In the genomic region with DNA sequence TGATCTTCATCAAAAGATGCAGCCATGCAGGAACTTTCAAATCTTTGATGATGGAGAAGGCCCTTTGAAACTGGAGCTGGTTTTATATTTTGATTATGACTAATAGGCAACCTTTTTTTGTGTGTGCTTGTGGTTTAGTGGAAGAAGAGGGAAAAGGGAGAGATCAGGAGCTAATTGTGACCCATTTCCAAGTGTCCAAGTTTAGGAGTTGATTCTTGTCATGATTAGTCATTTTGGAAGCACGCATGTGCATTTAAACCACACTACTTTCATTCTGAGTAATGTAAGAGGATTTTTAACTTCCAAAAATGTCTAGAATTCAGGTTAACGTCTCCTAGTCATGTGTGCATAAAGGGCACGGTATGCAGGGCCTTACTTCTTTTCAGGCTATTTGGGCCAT, we compare ENCODE assay signal across 8 cellular contexts. TPM values are rescaled to one million over a fixed set of nuclear protein-coding genes. Genes with fewer than 3 reads are reported as not detected.
DNase-seq lines count a peak whose midpoint lies in the region; ATAC-seq and TF ChIP-seq lines count a peak whose summit lies in the region.

No MANE protein-coding gene starts in this region.

- DNase-seq in CD8-positive, alpha-beta T cell = no peak
- peak; percentile 87 for DNase-seq in NCI-H226
- peak; percentile 88 for DNase-seq in dedifferentiated amniotic fluid mesenchymal stem cell (ENCODE audit: extremely low spot score)
- DNase-seq in osteoblast (ENCODE audit: insufficient read length, low spot score, missing footprints) = peak; percentile 95
- no peak for DNase-seq in posterior cingulate gyrus
- DNase-seq in stimulated activated naive CD4-positive, alpha-beta T cell (lab: John Stamatoyannopoulos, UW) = no peak

- no peaks in the 10 kb centered on the region for H3K27me3 ChIP-seq in CD8-positive, alpha-beta T cell (ENCODE audit: insufficient read depth, low read length)
- no peaks in the 10 kb centered on the region for H3K27me3 ChIP-seq in osteoblast (ENCODE audit: insufficient read depth, low read length)

- peaks cover 68% of the 10 kb centered on the region for H3K4me1 Mint-ChIP-seq in CD8-positive, alpha-beta T cell (ENCODE audit: low read depth)

- no peak overlapping the region for H3K27ac ChIP-seq in CD8-positive, alpha-beta T cell (ENCODE audit: low read depth, low read length)
- H3K27ac ChIP-seq in osteoblast (ENCODE audit: low read depth, low read length) = peak overlapping the region; percentile 87

- peaks cover 37% of the 10 kb centered on the region for H4K20me1 ChIP-seq in osteoblast (ENCODE audit: insufficient read depth, low read length)

- H3K4me2 ChIP-seq in osteoblast (ENCODE audit: insufficient read depth, low read length) = peak overlapping the region; percentile 89

- peaks cover 44% of the 10 kb centered on the region for H3K4me1 ChIP-seq in CD8-positive, alpha-beta T cell (ENCODE audit: insufficient read depth, low read length)
- peaks cover 42% of the 10 kb centered on the region for H3K4me1 ChIP-seq in osteoblast (ENCODE audit: insufficient read depth, low read length)

- H3K36me3 ChIP-seq in CD8-positive, alpha-beta T cell (ENCODE audit: insufficient read depth, low read length) = no peaks in the 10 kb centered on the region
- peaks cover 15% of the 10 kb centered on the region for H3K36me3 ChIP-seq in osteoblast (ENCODE audit: insufficient read depth, low read length)

- peak overlapping the region; percentile 47 for H3K27ac Mint-ChIP-seq in CD8-positive, alpha-beta T cell

- peaks cover 27% of the 10 kb centered on the region for H3K36me3 Mint-ChIP-seq in CD8-positive, alpha-beta T cell

- no peaks in the 10 kb centered on the region for H3K27me3 Mint-ChIP-seq in CD8-positive, alpha-beta T cell (ENCODE audit: low read depth)

- H2AFZ ChIP-seq in osteoblast (ENCODE audit: low read length) = no peak overlapping the region

- H3K4me3 ChIP-seq in CD8-positive, alpha-beta T cell (ENCODE audit: low read depth, low read length) = no peak overlapping the region
- H3K4me3 ChIP-seq in osteoblast (ENCODE audit: insufficient read depth, low read length) = peak overlapping the region; percentile 38

- TF ChIP-seq CTCF in CD8-positive, alpha-beta T cell (IDR thresholded peaks at IDR 0.05) = no peak
- no peak for TF ChIP-seq CTCF in osteoblast (IDR thresholded peaks at IDR 0.05; ENCODE audit: extremely low read depth, low read depth, low read length)

- H3K9me3 Mint-ChIP-seq in CD8-positive, alpha-beta T cell = no peaks in the 10 kb centered on the region

- no peak overlapping the region for H3K4me3 Mint-ChIP-seq in CD8-positive, alpha-beta T cell

- ATAC-seq in CD8-positive, alpha-beta T cell = no peak
- ATAC-seq in GM18505 (IDR thresholded peaks at IDR 0.05; ENCODE audit: unreplicated experiment) (no peak), HG03520 (IDR thresholded peaks at IDR 0.05; ENCODE audit: unreplicated experiment) (no peak)

- H3K79me2 ChIP-seq in osteoblast (ENCODE audit: insufficient read depth, low read length) = peaks cover 62% of the 10 kb centered on the region

- intact Hi-C loops in CD8-positive, alpha-beta T cell (cut with DNase I, micrococcal nuclease) = loop anchor here (2.0 to 10.0 kb wide), 4 partner anchors 17 to 921 kb away; a partner anchor contains a TSS
- intact Hi-C loops in posterior cingulate gyrus (cut with DNase I) = loop anchor here (10.0 kb wide), 1 partner anchor 91 kb away; no protein-coding TSS in a partner anchor

- POLR2A ChIA-PET in CD8-positive, alpha-beta T cell (lab: Charles Lee) = interaction anchor here (0.8 kb wide), 1 partner anchor 11 kb away, joined by 4 read pairs; no protein-coding TSS in a partner anchor

- no peak for TF ChIP-seq POLR2A in GM18505 (IDR thresholded peaks at IDR 0.05; ENCODE audit: borderline replicate concordance, extremely low read depth, insufficient read depth, insufficient read length)

- CTCF ChIA-PET in CD8-positive, alpha-beta T cell (lab: Charles Lee) = interaction anchor here (1.0 kb wide), 1 partner anchor 22 kb away, joined by 3 read pairs; no protein-coding TSS in a partner anchor

- H3K9me3 ChIP-seq in CD8-positive, alpha-beta T cell (ENCODE audit: low read length) = no peaks in the 10 kb centered on the region
- no peaks in the 10 kb centered on the region for H3K9me3 ChIP-seq in osteoblast (ENCODE audit: low read depth, low read length)

RNA-seq across cellular contexts. Expression of a gene that starts 3.5 kb away (rescaled TPM):
- 10 to 100 TPM; 26.3 to 26.5 TPM for total RNA-seq in CD8-positive, alpha-beta T cell
- total RNA-seq in osteoblast = 52.2 and 53.2 TPM in 2 replicates

Comparison
In these comparisons a context has a peak if more than half of its experiments do, and no peak if none do; other contexts are left out.
1. DNase-seq: peak in NCI-H226 (single experiment), dedifferentiated amniotic fluid mesenchymal stem cell (single experiment) and osteoblast (single experiment); none in CD8-positive, alpha-beta T cell (0 of 7), posterior cingulate gyrus (0 of 10) and stimulated activated naive CD4-positive, alpha-beta T cell (0 of 6).